18 cellular contexts compared by ENCODE assay signal in the genomic region with DNA sequence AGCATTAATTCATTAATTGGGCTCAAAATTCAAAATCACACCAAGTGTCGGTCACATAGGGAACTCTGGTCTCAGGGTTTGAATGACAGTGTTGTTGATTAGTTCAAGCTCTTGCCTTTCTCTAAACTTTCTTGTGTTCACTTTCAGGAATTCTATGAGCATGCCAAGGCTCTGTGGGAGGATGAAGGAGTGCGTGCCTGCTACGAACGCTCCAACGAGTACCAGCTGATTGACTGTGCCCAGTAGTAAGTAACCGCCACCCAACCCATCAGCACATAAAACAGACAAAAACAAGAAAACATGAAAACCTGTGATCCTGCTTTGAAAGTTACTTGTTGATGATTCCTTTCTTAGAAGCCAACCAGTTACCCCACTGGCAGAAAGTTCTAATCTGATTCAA. TPM values are rescaled to one million over a fixed set of nuclear protein-coding genes. Genes with fewer than 3 reads are reported as not detected.
DNase-seq lines count a peak whose midpoint lies in the region; ATAC-seq and TF ChIP-seq lines count a peak whose summit lies in the region.
"Had no signal": no experiment of that assay in that cellular context is flagged by ENCODE, and none has a peak within 500 bp of the region (broad histone marks: within the 10 kb centered on the region; RNA-seq: fewer than 3 reads in every experiment).

No MANE protein-coding gene starts in this region.

- H4K20me1 ChIP-seq in SK-N-SH (ENCODE audit: insufficient read depth) (peaks cover 92% of the 10 kb centered on the region), Karpas-422 (ENCODE audit: insufficient read depth, low read depth, low read length) (peaks cover 8% of the 10 kb centered on the region)

- in situ Hi-C loops in gastrocnemius medialis (cut with MboI; ENCODE audit: low sequenced_read_pairs in 4 of 4): no loop called here

- H3K9ac ChIP-seq in SK-N-SH: no peak overlapping the region
- H3K9ac ChIP-seq in Karpas-422 (ENCODE audit: low read length): no peak overlapping the region

- peaks cover 88% of the 10 kb centered on the region for H3K4me1 Mint-ChIP-seq in brain

- intact Hi-C loops in gastrocnemius medialis (cut with DNase I; ENCODE audit: low total_unique reads): loop anchor here (5.0 to 10.0 kb wide), 2 partner anchors 127 to 1550 kb away; partner anchors contain the start of genes ATP5F1E and RAE1

- H2AFZ ChIP-seq in SK-N-SH (ENCODE audit: low read depth) (no peak overlapping the region), Karpas-422 (ENCODE audit: low read length) (no peak overlapping the region)

- H3K36me3 ChIP-seq in SK-N-SH (replicated peaks in 1 of 2; ENCODE audit: control insufficient read depth in 1 of 2, insufficient read depth in 2 of 2, low read length in 1 of 2) (peaks cover 79 to 82% of the 10 kb centered on the region in 2 experiments), Karpas-422 (ENCODE audit: insufficient read depth, low read length) (peaks cover 71% of the 10 kb centered on the region), gastrocnemius medialis (peaks cover 0 to 55% of the 10 kb centered on the region in 2 donors)
- H3K36me3 ChIP-seq: ovary had no signal

- H3K27me3 ChIP-seq in SK-N-SH (ENCODE audit: insufficient read depth): no peaks in the 10 kb centered on the region
- no peaks in the 10 kb centered on the region for H3K27me3 ChIP-seq in Karpas-422 (ENCODE audit: low read length)
- H3K27me3 ChIP-seq in gastrocnemius medialis: no peaks in the 10 kb centered on the region
- H3K27me3 ChIP-seq: ovary had no signal

- H3K27ac Mint-ChIP-seq in brain: peak overlapping the region in 4 of 5 experiments; percentile 28 to 90 (median 80)

- H3K9me3 ChIP-seq in SK-N-SH (no peaks in the 10 kb centered on the region), Karpas-422 (ENCODE audit: low read length) (no peaks in the 10 kb centered on the region), gastrocnemius medialis (no peaks in the 10 kb centered on the region)
- H3K9me3 ChIP-seq: ovary had no signal

- no peak for TF ChIP-seq EP300 in SK-N-SH (IDR thresholded peaks at IDR 0.05; ENCODE audit: borderline replicate concordance in 1 of 2, low read depth in 1 of 2, low read length in 1 of 2)

- no peaks in the 10 kb centered on the region for H3K9me3 Mint-ChIP-seq in brain
- H3K9me3 Mint-ChIP-seq: CD8-positive, alpha-beta memory T cell had no signal

- POLR2A ChIA-PET in SK-N-SH (lab: Yijun Ruan, JAX): no interaction called here

- H3K4me3 ChIP-seq in SK-N-SH (ENCODE audit: low read depth in 2 of 2, low read length in 1 of 2): no peak overlapping the region
- no peak overlapping the region for H3K4me3 ChIP-seq in Karpas-422 (ENCODE audit: low read length)
- H3K4me3 ChIP-seq in gastrocnemius medialis: no peak overlapping the region
- H3K4me3 ChIP-seq: ovary had no signal

- DNase-seq in SK-N-SH (no peak), Karpas-422 (no peak), gastrocnemius medialis (no peak)
- no peak for DNase-seq in stimulated activated CD4-positive, alpha-beta T cell treated with anti-CD3 and anti-CD28 coated beads, Interleukin-12 subunit alpha, Interleukin-12 subunit beta, amount 100 ng/mL, for 4 hours
- DNase-seq: activated CD4-positive, alpha-beta T cell treated with anti-CD3 and anti-CD28 coated beads for 48 hours; activated T-cell treated with anti-CD3 and anti-CD28 coated beads, Interleukin-2, amount 50 U/mL, for 48 hours; amniotic stem cell; CD8-positive, alpha-beta memory T cell; DND-41; NCI-H187; NCI-H446; ovary; SIG-M5; T-helper 9 cell had no signal

- 94% methylated on average over 6 of the region's 6 CpGs for WGBS in SK-N-SH (ENCODE audit: low lambda C conversion rate)

- no peaks in the 10 kb centered on the region for H3K9me2 ChIP-seq in SK-N-SH
- no peaks in the 10 kb centered on the region for H3K9me2 ChIP-seq in Karpas-422 (replicated peaks; ENCODE audit: insufficient read depth, low read length)

- H3K79me2 ChIP-seq in SK-N-SH (ENCODE audit: insufficient read depth) (peaks cover 82% of the 10 kb centered on the region), Karpas-422 (ENCODE audit: low read length) (peaks cover 23% of the 10 kb centered on the region)

- peak overlapping the region in 2 of 5 experiments; percentile 10 to 29 for H3K4me3 Mint-ChIP-seq in brain

- H3K27me3 Mint-ChIP-seq in brain: no peaks in the 10 kb centered on the region

- H3K36me3 Mint-ChIP-seq in brain: peaks cover 84% of the 10 kb centered on the region

- TF ChIP-seq POLR2A in gastrocnemius medialis (IDR thresholded peaks at IDR 0.05): no peak

- H3K27ac ChIP-seq in SK-N-SH (ENCODE audit: low read depth in 2 of 2, low read length in 1 of 2) (peak overlapping the region; percentile 16 to 79; a peak in 2 of 4 replicates), Karpas-422 (ENCODE audit: low read length) (0 out of 2 replicates have a peak overlapping the region, but pooled peaks have one; percentile 17), gastrocnemius medialis (peak overlapping the region; percentile 84 to 99 (median 96))
- H3K27ac ChIP-seq: ovary had no signal

- CTCF ChIA-PET in SK-N-SH (lab: Yijun Ruan, JAX): interaction anchor here (1.0 kb wide), 1 partner anchor 318 kb away, joined by 4 read pairs; no protein-coding TSS in a partner anchor

- ATAC-seq in SK-N-SH treated with all-trans-retinoic acid at 6 μM for 48 hours (no peak), gastrocnemius medialis (no peak), GM19328 (IDR thresholded peaks at IDR 0.05; ENCODE audit: unreplicated experiment) (no peak), GM21576 (IDR thresholded peaks at IDR 0.05; ENCODE audit: unreplicated experiment) (no peak)

- no peak overlapping the region for H3K4me2 ChIP-seq in SK-N-SH
- H3K4me2 ChIP-seq in Karpas-422 (ENCODE audit: low read depth, low read length, poor library complexity, severe bottlenecking): peak overlapping the region; percentile 87

- peaks cover 75% of the 10 kb centered on the region for H3F3A ChIP-seq in SK-N-SH (replicated peaks; ENCODE audit: insufficient read depth)

- TF ChIP-seq CTCF in SK-N-SH (IDR thresholded peaks at IDR 0.05) (no peak), brain (conservative IDR thresholded peaks at IDR 0.05) (no peak), gastrocnemius medialis (IDR thresholded peaks at IDR 0.05 in 4 of 5, conservative IDR thresholded peaks at IDR 0.05 in 1 of 5) (no peak)

- TF ChIP-seq RAD21 in SK-N-SH (IDR thresholded peaks at IDR 0.05; ENCODE audit: low read length): no peak

- peaks cover 20 to 32% of the 10 kb centered on the region in 2 experiments for H3K4me1 ChIP-seq in SK-N-SH (ENCODE audit: control insufficient read depth in 1 of 2, insufficient read depth in 2 of 2, low read depth in 1 of 2, low read length in 1 of 2)
- peaks cover 58% of the 10 kb centered on the region for H3K4me1 ChIP-seq in Karpas-422 (ENCODE audit: low read length)
- peaks cover 52 to 75% of the 10 kb centered on the region in 2 donors for H3K4me1 ChIP-seq in gastrocnemius medialis

TF ChIP-seq in SK-N-SH, 30 proteins besides CTCF, POLR2A, EP300 and RAD21 (continues in another document):
- TF ChIP-seq, protein P1, sequence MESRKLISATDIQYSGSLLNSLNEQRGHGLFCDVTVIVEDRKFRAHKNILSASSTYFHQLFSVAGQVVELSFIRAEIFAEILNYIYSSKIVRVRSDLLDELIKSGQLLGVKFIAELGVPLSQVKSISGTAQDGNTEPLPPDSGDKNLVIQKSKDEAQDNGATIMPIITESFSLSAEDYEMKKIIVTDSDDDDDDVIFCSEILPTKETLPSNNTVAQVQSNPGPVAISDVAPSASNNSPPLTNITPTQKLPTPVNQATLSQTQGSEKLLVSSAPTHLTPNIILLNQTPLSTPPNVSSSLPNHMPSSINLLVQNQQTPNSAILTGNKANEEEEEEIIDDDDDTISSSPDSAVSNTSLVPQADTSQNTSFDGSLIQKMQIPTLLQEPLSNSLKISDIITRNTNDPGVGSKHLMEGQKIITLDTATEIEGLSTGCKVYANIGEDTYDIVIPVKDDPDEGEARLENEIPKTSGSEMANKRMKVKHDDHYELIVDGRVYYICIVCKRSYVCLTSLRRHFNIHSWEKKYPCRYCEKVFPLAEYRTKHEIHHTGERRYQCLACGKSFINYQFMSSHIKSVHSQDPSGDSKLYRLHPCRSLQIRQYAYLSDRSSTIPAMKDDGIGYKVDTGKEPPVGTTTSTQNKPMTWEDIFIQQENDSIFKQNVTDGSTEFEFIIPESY (IDR thresholded peaks at IDR 0.05; ENCODE audit: borderline replicate concordance, low read depth): no peak

TF ChIP-seq in SK-N-SH treated with all-trans-retinoic acid at 6 μM for 48 hours, 23 proteins besides CTCF, POLR2A, EP300 and RAD21 (continues in another document):
- no peak for TF ChIP-seq GLIS3 (CRISPR knock-in tag; IDR thresholded peaks at IDR 0.05)
- no peak for TF ChIP-seq ZFP3 (CRISPR knock-in tag; IDR thresholded peaks at IDR 0.05)
- TF ChIP-seq ARNTL (CRISPR knock-in tag; IDR thresholded peaks at IDR 0.05; ENCODE audit: borderline replicate concordance, low read depth): no peak
- TF ChIP-seq ZC3H10 (CRISPR knock-in tag; IDR thresholded peaks at IDR 0.05): no peak

RNA-seq across cellular contexts. Expression of gene GNAS, which starts 52.7 kb away (rescaled TPM):
- polyA plus RNA-seq in SK-N-SH (2012; rRNA removed) (1,011 and 1,562 TPM in 2 replicates), brain (ENCODE audit: insufficient read depth, low read depth, low replicate concordance) (3,328 TPM)
- 1,261 and 1,880 TPM in 2 replicates for polyA plus RNA-seq in SK-N-SH (2012; cell fraction: cytosol; rRNA removed)
- polyA plus RNA-seq in SK-N-SH (2012; cell fraction: nucleus; rRNA removed): 1,323 and 1,902 TPM in 2 replicates
- total RNA-seq in Karpas-422 (2014; rRNA removed; shearing (Covaris generic); ENCODE audit: low replicate concordance): 600 and 624 TPM in 2 replicates
- 100 to 1,000 TPM; 513 to 854 (median 781) TPM for total RNA-seq in gastrocnemius medialis

RNA-seq across cellular contexts. Expression of gene GNAS-AS1, which starts 54.5 kb away (rescaled TPM):
- polyA plus RNA-seq in SK-N-SH (2012; rRNA removed) (1.2 and 1.5 TPM in 2 replicates), brain (ENCODE audit: insufficient read depth, low read depth, low replicate concordance) (not detected)
- polyA plus RNA-seq in SK-N-SH (2012; cell fraction: cytosol; rRNA removed): 0.91 and 1.0 TPM in 2 replicates
- polyA plus RNA-seq in SK-N-SH (2012; cell fraction: nucleus; rRNA removed): 2.7 and 3.3 TPM in 2 replicates
- total RNA-seq in Karpas-422 (2014; rRNA removed; shearing (Covaris generic); ENCODE audit: low replicate concordance): 4.0 and 6.3 TPM in 2 replicates
- not detected for total RNA-seq in gastrocnemius medialis
- polyA plus RNA-seq: CD8-positive, alpha-beta memory T cell had no signal

Comparison
In these comparisons a context has a peak if more than half of its experiments do, and no peak if none do; other contexts are left out.
1. H3K27ac ChIP-seq: peak in every context shown above with its lines; median percentile 96 in gastrocnemius medialis; 48 in SK-N-SH; 17 in Karpas-422.